13 cellular contexts compared by ENCODE assay signal in genomic region chr5:4212071-4212739, GRCh38.
DNase-seq lines count a peak whose midpoint lies in the region; ATAC-seq, FAIRE-seq and TF ChIP-seq lines count a peak whose summit lies in the region.
"Had no signal": no experiment of that assay in that cellular context is flagged by ENCODE, and none has a peak within 500 bp of the region (broad histone marks: within the 10 kb centered on the region; RNA-seq: fewer than 3 reads in every experiment).

No MANE protein-coding gene starts in this region.

- H3K79me1 ChIP-seq in H1 (ENCODE audit: low read depth, low read length) (no peaks in the 10 kb centered on the region), mesendoderm (ENCODE audit: low read length) (no peaks in the 10 kb centered on the region)

- H4K5ac ChIP-seq in H1 (ENCODE audit: insufficient read length, low read depth, low read length) (peak overlapping the region; percentile 41), mesendoderm (ENCODE audit: low read length) (no peak overlapping the region)

- no peak overlapping the region for H3K14ac ChIP-seq in H1 (ENCODE audit: insufficient read length)

- no peak for TF ChIP-seq EP300 in H1 (IDR thresholded peaks at IDR 0.05; ENCODE audit: borderline replicate concordance in 1 of 2, low read depth in 2 of 2, low read length in 2 of 2)
- no peak for TF ChIP-seq EP300 in tibial nerve (IDR thresholded peaks at IDR 0.05)

- H4K8ac ChIP-seq in H1 (ENCODE audit: extremely low read depth, insufficient read depth, low read length) (no peak overlapping the region), mesendoderm (ENCODE audit: low read depth, low read length) (no peak overlapping the region)

- 82% methylated on average over 9 of the region's 9 CpGs; no CpG with 5 or more reads in 1 of the 2 experiments for WGBS in H1 (ENCODE audit: extremely low coverage in 1 of 2, insufficient coverage in 1 of 2, insufficient read length in 1 of 2, insufficient replicate concordance in 2 of 2, low coverage in 1 of 2, low lambda C conversion rate in 2 of 2, missing lambda C conversion rate in 1 of 2), 2 experiments
- no CpG with 5 or more reads among the region's 9 CpGs for WGBS in mesendoderm (ENCODE audit: extremely low coverage, insufficient coverage, low lambda C conversion rate)
- 59% methylated on average over 6 of the region's 9 CpGs for WGBS in right lobe of liver (ENCODE audit: insufficient coverage, low coverage, low lambda C conversion rate, missing lambda C conversion rate)
- WGBS in tibial nerve, 2 donors, result 91 to 93% methylated on average over 9 of the region's 9 CpGs

- no peak for TF ChIP-seq RAD21 in H1 (IDR thresholded peaks at IDR 0.05 in 1 of 2, conservative IDR thresholded peaks at IDR 0.05 in 1 of 2; ENCODE audit: low read depth in 2 of 2, low read length in 2 of 2)

- peak overlapping the region; percentile 6; the same call in 1 of the 2 replicates for H2BK12ac ChIP-seq in H1 (ENCODE audit: low read depth, low read length)

- no peak overlapping the region for H2BK20ac ChIP-seq in H1 (ENCODE audit: low read length)

- H3K4ac ChIP-seq in H1 (replicated peaks; ENCODE audit: insufficient read length, low read depth, low read length), result no peak overlapping the region
- no peak overlapping the region for H3K4ac ChIP-seq in mesendoderm (ENCODE audit: low read depth, low read length)

- H3K27ac ChIP-seq in HUES6 (ENCODE audit: low read depth, low read length) (peak overlapping the region; percentile 54; the same call in 1 of the 2 replicates), H1 (ENCODE audit: low read depth, low read length) (no peak overlapping the region), mesendoderm (ENCODE audit: low read depth, low read length) (peak overlapping the region; percentile 1), right lobe of liver (no peak overlapping the region), tibial nerve (no peak overlapping the region)
- H3K27ac ChIP-seq: BLaER1 had no signal

- no peaks in the 10 kb centered on the region for H3K36me3 ChIP-seq in HUES6 (ENCODE audit: control insufficient read depth, insufficient read depth, low read length)
- no peaks in the 10 kb centered on the region for H3K36me3 ChIP-seq in H1 (ENCODE audit: control insufficient read depth in 2 of 4, insufficient read depth in 4 of 4, low read length in 3 of 4)
- no peaks in the 10 kb centered on the region for H3K36me3 ChIP-seq in mesendoderm (ENCODE audit: control insufficient read depth, insufficient read depth, low read length)
- H3K36me3 ChIP-seq in right lobe of liver, result no peaks in the 10 kb centered on the region
- no peaks in the 10 kb centered on the region for H3K36me3 ChIP-seq in tibial nerve
- H3K36me3 ChIP-seq: BLaER1 had no signal

- intact Hi-C loops in right lobe of liver (cut with DNase I), result no loop called here

- H2AFZ ChIP-seq in H1 (ENCODE audit: low read length), result no peak overlapping the region

- H3K4me1 ChIP-seq in HUES6 (ENCODE audit: control insufficient read depth, insufficient read depth, low read length) (peaks cover 28% of the 10 kb centered on the region), H1 (replicated peaks in 1 of 4; ENCODE audit: control insufficient read depth in 3 of 4, insufficient read depth in 4 of 4, low read length in 3 of 4) (peaks cover 6 to 22% (median 18%) of the 10 kb centered on the region in 4 experiments), mesendoderm (ENCODE audit: control insufficient read depth, low read depth, low read length) (peaks cover 17% of the 10 kb centered on the region), right lobe of liver (no peaks in the 10 kb centered on the region), tibial nerve (no peaks in the 10 kb centered on the region)
- H3K4me1 ChIP-seq: BLaER1 had no signal

- no peaks in the 10 kb centered on the region for H3K9me3 ChIP-seq in HUES6 (ENCODE audit: control insufficient read depth, insufficient read depth, low read depth, low read length)
- 0 out of 4 replicates have a peak, but pooled peaks cover 0 to 4% of the 10 kb centered on the region in 2 experiments for H3K9me3 ChIP-seq in H1 (ENCODE audit: insufficient read depth in 2 of 2, low read depth in 1 of 2, low read length in 1 of 2)
- no peaks in the 10 kb centered on the region for H3K9me3 ChIP-seq in right lobe of liver
- no peaks in the 10 kb centered on the region for H3K9me3 ChIP-seq in tibial nerve

- H3K27me3 ChIP-seq in HUES6 (ENCODE audit: control insufficient read depth, insufficient read depth, low read length) (0 out of 2 replicates have a peak, but pooled peaks cover 5% of the 10 kb centered on the region), H1 (replicated peaks in 1 of 4; ENCODE audit: control insufficient read depth in 3 of 4, extremely low read depth in 1 of 4, insufficient read depth in 3 of 4, low read length in 3 of 4) (peaks cover 0 to 9% (median 0%) of the 10 kb centered on the region in 4 experiments; a peak in 2 of 7 replicates), mesendoderm (ENCODE audit: insufficient read depth, low read length, poor library complexity) (no peaks in the 10 kb centered on the region), right lobe of liver (no peaks in the 10 kb centered on the region), tibial nerve (no peaks in the 10 kb centered on the region)
- H3K27me3 ChIP-seq: BLaER1 had no signal

- H3K23me2 ChIP-seq in H1 (ENCODE audit: low read depth, low read length), result no peaks in the 10 kb centered on the region; the same call in 1 of the 2 replicates

- peak overlapping the region; percentile 38 for H4K91ac ChIP-seq in H1 (replicated peaks; ENCODE audit: insufficient read length, low read length)

- POLR2A ChIA-PET in H1 (lab: Charles Lee; ENCODE audit: partially characterized antibody), result no interaction called here

- H3K79me2 ChIP-seq in H1 (ENCODE audit: control insufficient read depth in 1 of 2, insufficient read depth in 2 of 2, low read length in 2 of 2) (no peaks in the 10 kb centered on the region), mesendoderm (ENCODE audit: control insufficient read depth, insufficient read depth, low read length) (no peaks in the 10 kb centered on the region)

- H3K18ac ChIP-seq in H1 (ENCODE audit: extremely low read depth, low read length) (peak overlapping the region; percentile 39; the same call in 1 of the 2 replicates), mesendoderm (ENCODE audit: low read length) (peak overlapping the region; percentile 47)

- TF ChIP-seq POLR2A in H1 (IDR thresholded peaks at IDR 0.05; ENCODE audit: control extremely low read depth in 1 of 2, low read depth in 2 of 2, low read length in 2 of 2), result no peak
- TF ChIP-seq POLR2A in right lobe of liver (IDR thresholded peaks at IDR 0.05), result no peak
- no peak for TF ChIP-seq POLR2A in tibial nerve (IDR thresholded peaks at IDR 0.05)

- no peaks in the 10 kb centered on the region for H4K20me1 ChIP-seq in H1 (replicated peaks in 1 of 2; ENCODE audit: control insufficient read depth in 1 of 2, insufficient read depth in 2 of 2, low read length in 2 of 2)
- H4K20me1 ChIP-seq: BLaER1 had no signal

- DNase-seq in ELF-1 (ENCODE audit: low read depth, low spot score) (peak; percentile 56), H1 (ENCODE audit: low read depth in 1 of 2, low spot score in 2 of 2) (no peak), mesendoderm (peak; percentile 53), right lobe of liver (no peak), tibial nerve (ENCODE audit: low spot score in 2 of 2) (no peak), NCI-H82 (lab: John Stamatoyannopoulos, UW) (no peak)
- DNase-seq: 8988T, AML-193, DMS53 had no signal

- no peak for ATAC-seq in HG03378 (IDR thresholded peaks at IDR 0.05; ENCODE audit: unreplicated experiment)
- no peak for ATAC-seq in right lobe of liver
- ATAC-seq: HepG2 had no signal

- H2BK5ac ChIP-seq in H1 (ENCODE audit: low read depth, low read length), result peak overlapping the region; percentile 5; the same call in 1 of the 2 replicates
- H2BK5ac ChIP-seq in mesendoderm (ENCODE audit: low read length), result peak overlapping the region; percentile 6

- H3K9ac ChIP-seq in HUES6 (ENCODE audit: low read length) (peak overlapping the region; percentile 41), H1 (replicated peaks in 1 of 4; ENCODE audit: extremely low read depth in 1 of 4, low read depth in 3 of 4, low read length in 3 of 4) (no peak overlapping the region), mesendoderm (ENCODE audit: low read length) (no peak overlapping the region)
- H3K9ac ChIP-seq: BLaER1 had no signal

- H2BK15ac ChIP-seq in H1 (ENCODE audit: low read length) (no peak overlapping the region), mesendoderm (replicated peaks; ENCODE audit: low read depth) (no peak overlapping the region)

- H2BK120ac ChIP-seq in H1 (replicated peaks; ENCODE audit: low read depth, low read length) (peak overlapping the region; percentile 1), mesendoderm (ENCODE audit: low read depth, low read length) (no peak overlapping the region)

- no peak for FAIRE-seq in H1 (lab: Jason Lieb, UNC)
- FAIRE-seq: HepG2 had no signal

- H3K56ac ChIP-seq in H1 (replicated peaks; ENCODE audit: insufficient read length, low read depth, low read length), result no peak overlapping the region
- H3K56ac ChIP-seq in mesendoderm (ENCODE audit: low read length), result peak overlapping the region; percentile 25

- TF ChIP-seq CTCF in H1 (IDR thresholded peaks at IDR 0.05; ENCODE audit: control extremely low read depth in 1 of 3, insufficient read depth in 1 of 3, low read depth in 1 of 3, low read length in 3 of 3) (no peak), right lobe of liver (IDR thresholded peaks at IDR 0.05) (no peak), tibial nerve (IDR thresholded peaks at IDR 0.05) (no peak)

- no peak overlapping the region; the same call in 1 of the 2 replicates for H3K4me3 ChIP-seq in HUES6 (ENCODE audit: low read depth, low read length)
- H3K4me3 ChIP-seq in H1 (ENCODE audit: extremely low read depth in 1 of 4, insufficient read depth in 2 of 4, low read depth in 3 of 4, low read length in 4 of 4), result peak overlapping the region in 1 of 4 experiments; percentile 33; a peak in 1 of 8 replicates
- H3K4me3 ChIP-seq in mesendoderm (ENCODE audit: low read length), result no peak overlapping the region
- no peak overlapping the region for H3K4me3 ChIP-seq in right lobe of liver
- no peak overlapping the region for H3K4me3 ChIP-seq in tibial nerve
- H3K4me3 ChIP-seq: BLaER1 had no signal

- CTCF ChIA-PET in H1 (lab: Charles Lee; ENCODE audit: partially characterized antibody), result interaction anchor here (0.6 to 1.5 kb wide), 4 partner anchors 12 to 23 kb away, joined by 3 read pairs; no protein-coding TSS in a partner anchor

- no peak overlapping the region for H3K23ac ChIP-seq in H1 (ENCODE audit: insufficient read length)
- peak overlapping the region; percentile 52 for H3K23ac ChIP-seq in mesendoderm (ENCODE audit: low read length)

- H2AK5ac ChIP-seq in H1 (ENCODE audit: low read depth, low read length) (peak overlapping the region; percentile 3; the same call in 1 of the 2 replicates), mesendoderm (ENCODE audit: low read length) (peak overlapping the region; percentile 8)

- peak overlapping the region; percentile 16 to 38; a peak in 3 of 4 replicates for H3K4me2 ChIP-seq in H1 (ENCODE audit: insufficient read depth in 1 of 2, low read depth in 2 of 2, low read length in 2 of 2)
- H3K4me2 ChIP-seq in mesendoderm (ENCODE audit: low read length), result no peak overlapping the region
- H3K4me2 ChIP-seq: BLaER1 had no signal

TF ChIP-seq in H1, 55 proteins besides CTCF, POLR2A, EP300 and RAD21 (continues in another document):
- TF ChIP-seq EGR1 (IDR thresholded peaks at IDR 0.05; ENCODE audit: borderline replicate concordance, low read depth, low read length) (no peak), SIRT6 (IDR thresholded peaks at IDR 0.05; ENCODE audit: low read length) (no peak)

Comparison
In these comparisons a context has a peak if more than half of its experiments do, and no peak if none do; other contexts are left out.
1. DNase-seq: peak in ELF-1 (single experiment) and mesendoderm (single experiment); none in H1 (0 of 2), right lobe of liver (0 of 3), tibial nerve (0 of 2) and NCI-H82 (single experiment).
2. H3K27ac ChIP-seq: peak in HUES6 (single experiment) and mesendoderm (single experiment); none in H1 (single experiment), right lobe of liver (0 of 3) and tibial nerve (0 of 4).